13 cellular contexts compared by ENCODE assay signal in the genomic region with DNA sequence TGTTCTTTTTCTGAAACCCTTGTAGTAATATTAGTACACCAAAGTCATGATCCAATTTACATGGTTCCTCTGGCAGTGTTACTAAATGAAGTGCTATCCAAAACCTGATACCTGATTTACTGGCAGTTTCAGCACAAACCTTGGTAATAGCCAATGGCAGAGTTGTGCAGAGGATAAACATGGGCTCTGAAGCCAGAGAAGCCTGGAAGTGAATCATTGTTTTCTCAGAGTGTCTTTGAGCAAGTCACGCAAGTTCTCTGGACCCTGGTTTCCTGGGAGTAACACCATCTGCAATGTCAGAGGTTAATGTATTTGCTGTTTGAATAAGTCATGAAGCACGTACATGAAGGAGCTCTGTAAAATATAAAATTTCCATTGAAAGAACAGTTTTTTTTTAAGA.
DNase-seq lines count a peak whose midpoint lies in the region; ATAC-seq and TF ChIP-seq lines count a peak whose summit lies in the region.
"Had no signal": no experiment of that assay in that cellular context is flagged by ENCODE, and none has a peak within 500 bp of the region (broad histone marks: within the 10 kb centered on the region; RNA-seq: fewer than 3 reads in every experiment).

No MANE protein-coding gene starts in this region.

- no peak overlapping the region for H3K4me3 Mint-ChIP-seq in MCF 10A (ENCODE audit: unreplicated experiment)
- no peak overlapping the region for H3K4me3 Mint-ChIP-seq in glutamatergic neuron (ENCODE audit: unreplicated experiment)

- H3K27ac ChIP-seq in breast epithelium (no peak overlapping the region), body of pancreas (peak overlapping the region; percentile 37 to 75 (median 60))
- H3K27ac ChIP-seq: PC-9 had no signal

- no TSS peak for BruUV-seq in MCF 10A (replicated peaks; lab: Mats Ljungman, UMichigan)

- DNase-seq in MCF 10A (ENCODE audit: unreplicated experiment), result peak; percentile 89
- DNase-seq in breast epithelium (ENCODE audit: low spot score in 2 of 2), result no peak
- peak; percentile 28 to 81 (median 68) for DNase-seq in body of pancreas
- DNase-seq in glutamatergic neuron, result no peak
- no peak for DNase-seq in T-helper 2 cell
- DNase-seq in activated gamma-delta T cell (lab: John Stamatoyannopoulos, UW), result no peak
- DNase-seq in activated gamma-delta T cell treated with Interleukin-2 at 50 U/mL for 16 hours, result no peak
- no peak for DNase-seq in DMS153 treated with DMSO at 0.1 percent for 48 hours (lab: John Stamatoyannopoulos, UW; ENCODE audit: unreplicated experiment)
- DNase-seq: activated CD4-positive, alpha-beta T cell treated with anti-CD3 and anti-CD28 coated beads, Interleukin-2, amount 50 U/mL, for 48 hours; GOT3; occipital lobe had no signal

- H3K4me3 ChIP-seq in breast epithelium (no peak overlapping the region), body of pancreas (no peak overlapping the region)
- H3K4me3 ChIP-seq: GM12878, PC-9 had no signal

- no peaks in the 10 kb centered on the region for H3K36me3 Mint-ChIP-seq in MCF 10A (ENCODE audit: insufficient read depth, unreplicated experiment)
- H3K36me3 Mint-ChIP-seq in glutamatergic neuron (ENCODE audit: unreplicated experiment), result peaks cover 16% of the 10 kb centered on the region

- H3K27me3 Mint-ChIP-seq in MCF 10A (ENCODE audit: insufficient read depth, unreplicated experiment) (no peaks in the 10 kb centered on the region), glutamatergic neuron (ENCODE audit: unreplicated experiment) (peaks cover 2% of the 10 kb centered on the region)

- H3K4me1 ChIP-seq in breast epithelium (peaks cover 4 to 6% of the 10 kb centered on the region in 2 donors), body of pancreas (peaks cover 52% of the 10 kb centered on the region)

- H3K36me3 ChIP-seq in breast epithelium, result no peaks in the 10 kb centered on the region
- H3K36me3 ChIP-seq in body of pancreas (replicated peaks in 1 of 2; ENCODE audit: insufficient read depth in 1 of 2, low read depth in 2 of 2), result no peaks in the 10 kb centered on the region

- POLR2A ChIA-PET in MCF 10A (lab: Yijun Ruan, JAX), result no interaction called here

- ATAC-seq in body of pancreas, result peak; percentile 72
- ATAC-seq: GM12878 had no signal

- H3K27me3 ChIP-seq in breast epithelium (no peaks in the 10 kb centered on the region), body of pancreas (no peaks in the 10 kb centered on the region)

- CTCF ChIA-PET in MCF 10A (lab: Yijun Ruan, JAX), result interaction anchor here (0.5 to 1.4 kb wide), 7 partner anchors 9 to 339 kb away, joined by 3 to 6 read pairs (median 3); no protein-coding TSS in a partner anchor

- H3K27ac Mint-ChIP-seq in MCF 10A (ENCODE audit: low read depth, unreplicated experiment), result peak overlapping the region; percentile 2
- peak overlapping the region; percentile 1 for H3K27ac Mint-ChIP-seq in glutamatergic neuron (ENCODE audit: unreplicated experiment)

- intact Hi-C loops in MCF 10A (cut with micrococcal nuclease) (no loop called here), breast epithelium (cut with DNase I; ENCODE audit: low total_unique reads) (no loop called here), body of pancreas (cut with DNase I) (no loop called here)

- TF ChIP-seq CTCF in MCF 10A (IDR thresholded peaks at IDR 0.05; ENCODE audit: unreplicated experiment), result no peak
- TF ChIP-seq CTCF in breast epithelium (IDR thresholded peaks at IDR 0.05), result no peak
- no peak for TF ChIP-seq CTCF in body of pancreas (IDR thresholded peaks at IDR 0.05)
- TF ChIP-seq CTCF in glutamatergic neuron (IDR thresholded peaks at IDR 0.05; ENCODE audit: partially characterized antibody, unreplicated experiment), result no peak

- H3K4me1 Mint-ChIP-seq in MCF 10A (ENCODE audit: insufficient read depth, unreplicated experiment) (peaks cover 23% of the 10 kb centered on the region), glutamatergic neuron (ENCODE audit: low read depth, unreplicated experiment) (peaks cover 37% of the 10 kb centered on the region)

- WGBS in body of pancreas, 2 donors, result 28 to 31% methylated on average over 2 of the region's 2 CpGs

- no peaks in the 10 kb centered on the region for H3K9me3 ChIP-seq in breast epithelium
- no peaks in the 10 kb centered on the region for H3K9me3 ChIP-seq in body of pancreas

- H3K9me3 Mint-ChIP-seq in MCF 10A (ENCODE audit: unreplicated experiment) (no peaks in the 10 kb centered on the region), glutamatergic neuron (ENCODE audit: unreplicated experiment) (peaks cover 7% of the 10 kb centered on the region)

- TF ChIP-seq POLR2A in breast epithelium (IDR thresholded peaks at IDR 0.05), result no peak
- no peak for TF ChIP-seq POLR2A in body of pancreas (IDR thresholded peaks at IDR 0.05)

Comparison
In these comparisons a context has a peak if more than half of its experiments do, and no peak if none do; other contexts are left out.
1. DNase-seq: peak in MCF 10A (single experiment) and body of pancreas (4 of 4); none in breast epithelium (0 of 2), glutamatergic neuron (single experiment), T-helper 2 cell (0 of 5), activated gamma-delta T cell (single experiment), activated gamma-delta T cell treated with Interleukin-2 at 50 U/mL for 16 hours (single experiment) and DMS153 treated with DMSO at 0.1 percent for 48 hours (single experiment).
2. H3K27ac ChIP-seq: peak in body of pancreas (4 of 4); none in breast epithelium (0 of 2).